ENCODE assay signal across 1 cellular context in genomic region chr17:47742319-47743181, GRCh38.
TF ChIP-seq lines count a peak whose summit lies in the region.

No MANE protein-coding gene starts in this region.

TF ChIP-seq in GM23338, 12 proteins besides CTCF, POLR2A, EP300 and RAD21 (continued from another document):
- TF ChIP-seq ZNF462 (CRISPR knock-in tag; IDR thresholded peaks at IDR 0.05): no peak
- no peak for TF ChIP-seq JUNB (IDR thresholded peaks at IDR 0.05; ENCODE audit: unreplicated experiment)
- TF ChIP-seq EZH2 (IDR thresholded peaks at IDR 0.05; ENCODE audit: low read depth, unreplicated experiment): no peak
- no peak for TF ChIP-seq NANOG (IDR thresholded peaks at IDR 0.05; ENCODE audit: borderline replicate concordance)
- TF ChIP-seq POLR2AphosphoS5 (IDR thresholded peaks at IDR 0.05; ENCODE audit: low read depth): no peak
- TF ChIP-seq STAT1 (IDR thresholded peaks at IDR 0.05; ENCODE audit: unreplicated experiment): no peak
- TF ChIP-seq CREB1 (CRISPR knock-in tag; IDR thresholded peaks at IDR 0.05; ENCODE audit: low read depth): no peak
- no peak for TF ChIP-seq EZH2phosphoT487 (IDR thresholded peaks at IDR 0.05; ENCODE audit: unreplicated experiment)
- TF ChIP-seq ETS1 (IDR thresholded peaks at IDR 0.05): no peak
- TF ChIP-seq ZNF114 (CRISPR knock-in tag; IDR thresholded peaks at IDR 0.05): no peak
- TF ChIP-seq ZNF331 (CRISPR knock-in tag; IDR thresholded peaks at IDR 0.05; ENCODE audit: low read depth): no peak
TF ChIP-seq in GM23338: peak in this region for 0.
